ENCODE assay signal across 11 cellular contexts in the genomic region with DNA sequence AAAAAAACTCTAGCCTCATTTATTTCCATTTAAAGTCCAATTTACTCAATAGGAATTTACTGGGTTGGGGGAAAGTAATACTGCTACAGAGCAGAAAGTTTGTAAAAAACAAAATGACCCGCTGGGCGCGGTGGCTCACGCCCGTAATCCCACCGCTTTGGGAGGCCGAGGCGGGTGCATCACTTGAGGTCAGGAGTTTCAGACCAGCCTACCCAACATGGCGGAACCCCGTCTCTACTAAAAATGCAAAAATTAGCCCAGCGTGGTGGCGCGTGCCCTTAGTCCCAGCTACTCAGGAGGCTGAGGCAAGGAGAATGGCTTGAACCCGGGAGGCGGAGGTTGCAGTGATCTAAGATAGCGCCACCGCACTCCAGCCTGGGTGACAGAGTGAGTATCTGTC.
"Had no signal": no experiment of that assay in that cellular context is flagged by ENCODE, and none has a peak within 500 bp of the region (broad histone marks: within the 10 kb centered on the region; RNA-seq: fewer than 3 reads in every experiment).

No MANE protein-coding gene starts in this region.

- H3K27ac ChIP-seq: GM23248 had no signal

- H3K4me2 ChIP-seq: GM23338 had no signal

- H2AFZ ChIP-seq: GM23248, GM23338 had no signal

- H3K9me3 ChIP-seq: HAP-1 had no signal

- H3K36me3 ChIP-seq: HAP-1 had no signal

- H3K4me3 ChIP-seq: GM23248, GM23338, HAP-1 had no signal

- H3K9ac ChIP-seq: GM23248 had no signal

- FAIRE-seq: H1, H54 had no signal

- DNase-seq: GM23248, GOT3, H7, H9, HCEC 1CT, HFFc6 had no signal

- H3K4me1 ChIP-seq: HAP-1 had no signal

- ATAC-seq: GM23338, HCT116 had no signal
